ENCODE assay signal across 27 cellular contexts in the genomic region with DNA sequence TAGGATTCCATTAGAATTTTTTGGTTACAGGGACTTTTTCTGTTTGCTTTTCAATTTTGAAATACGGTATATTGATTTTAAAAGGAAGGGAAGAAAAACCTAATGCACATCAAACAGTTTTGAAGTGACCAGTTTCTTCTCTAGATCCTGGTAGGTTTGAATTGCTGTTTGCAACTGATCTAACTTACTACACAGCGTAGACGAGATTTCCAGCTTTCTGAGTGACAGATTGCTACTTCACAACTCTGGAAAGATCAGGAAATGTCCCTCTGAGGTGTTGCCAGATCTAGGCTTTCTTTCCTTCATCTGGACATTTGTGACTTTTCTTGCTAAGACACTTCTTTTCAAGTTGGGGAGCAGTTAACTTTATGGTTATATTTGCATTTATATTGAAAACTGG.
A peak's percentile ranks its signal among the peaks of the same experiment; 100 is the strongest.
DNase-seq lines count a peak whose midpoint lies in the region; ATAC-seq, FAIRE-seq and TF ChIP-seq lines count a peak whose summit lies in the region.
"Had no signal": no experiment of that assay in that cellular context is flagged by ENCODE, and none has a peak within 500 bp of the region (broad histone marks: within the 10 kb centered on the region; RNA-seq: fewer than 3 reads in every experiment).

No MANE protein-coding gene starts in this region.

- H3K4me3 ChIP-seq in right lobe of liver (no peak overlapping the region), HepG2 (replicated peaks in 1 of 3; ENCODE audit: insufficient read depth in 1 of 3, low read depth in 2 of 3, low read length in 3 of 3) (no peak overlapping the region), endothelial cell of umbilical vein (replicated peaks in 1 of 3; ENCODE audit: insufficient read depth in 1 of 3, low read depth in 1 of 3, low read length in 3 of 3) (no peak overlapping the region)
- H3K4me3 ChIP-seq: A549, BLaER1, GM12878 had no signal

- H3K9ac ChIP-seq in HepG2 (ENCODE audit: insufficient read depth, low read depth, low read length) (no peak overlapping the region), endothelial cell of umbilical vein (replicated peaks; ENCODE audit: extremely low read depth, insufficient read depth, low read length) (no peak overlapping the region)
- H3K9ac ChIP-seq: BLaER1 had no signal

- TF ChIP-seq POLR2A in right lobe of liver (IDR thresholded peaks at IDR 0.05) (no peak), HepG2 (IDR thresholded peaks at IDR 0.05; ENCODE audit: insufficient read depth in 1 of 2, low read depth in 2 of 2, low read length in 2 of 2) (no peak), endothelial cell of umbilical vein (IDR thresholded peaks at IDR 0.05; ENCODE audit: low read depth, low read length) (no peak)

- H3K27ac ChIP-seq in right lobe of liver: no peak overlapping the region
- H3K27ac ChIP-seq in HepG2 (ENCODE audit: extremely low read length, insufficient read depth, low read length): no peak overlapping the region
- H3K27ac ChIP-seq in endothelial cell of umbilical vein (ENCODE audit: insufficient read depth, low read depth, low read length): no peak overlapping the region
- H3K27ac ChIP-seq: 22Rv1, A549, BLaER1 had no signal

- no peak overlapping the region for H3K27ac Mint-ChIP-seq in activated T-helper 17 cell treated with anti-CD3 and anti-CD28 coated beads, Interleukin-2, amount 50 U/mL, for 72 hours

- POLR2A ChIA-PET in HepG2 (lab: Yijun Ruan, JAX) (no interaction called here), endothelial cell of umbilical vein (lab: Charles Lee) (interaction anchor here (1.1 kb wide), 1 partner anchor 62 kb away, joined by 3 read pairs; no protein-coding TSS in a partner anchor)

- TF ChIP-seq EP300 in HepG2 (IDR thresholded peaks at IDR 0.05; ENCODE audit: low read depth in 2 of 2, low read length in 2 of 2) (no peak), HepG2 (CRISPR knock-in tag; IDR thresholded peaks at IDR 0.05; ENCODE audit: borderline replicate concordance) (no peak)

- H3K4me1 ChIP-seq in right lobe of liver (peaks cover 0 to 30% (median 4%) of the 10 kb centered on the region in 4 donors), HepG2 (ENCODE audit: insufficient read depth, low read length) (peaks cover 18% of the 10 kb centered on the region), endothelial cell of umbilical vein (ENCODE audit: control insufficient read depth, extremely low read depth, insufficient read depth, low read length) (peaks cover 16% of the 10 kb centered on the region)
- H3K4me1 ChIP-seq: BE2C had no signal

- H4K20me1 ChIP-seq in HepG2 (ENCODE audit: insufficient read depth, low read length) (no peaks in the 10 kb centered on the region), endothelial cell of umbilical vein (replicated peaks; ENCODE audit: control insufficient read depth, extremely low read depth, insufficient read depth, low read length) (peaks cover 5% of the 10 kb centered on the region)

- H3K9me3 Mint-ChIP-seq in activated T-helper 17 cell treated with anti-CD3 and anti-CD28 coated beads, Interleukin-2, amount 50 U/mL, for 72 hours: no peaks in the 10 kb centered on the region
- H3K9me3 Mint-ChIP-seq: CD4-positive, alpha-beta memory T cell; CD4-positive, CD25-positive, alpha-beta regulatory T cell; CD8-positive, alpha-beta memory T cell had no signal

- no peak for DNase-seq in right lobe of liver
- no peak for DNase-seq in HepG2 (ENCODE audit: low spot score)
- peak; percentile 6 for DNase-seq in endothelial cell of umbilical vein (ENCODE audit: low read depth, low spot score)
- DNase-seq in left lobe of liver (ENCODE audit: low spot score): no peak
- DNase-seq in OCI-M1 (lab: John Stamatoyannopoulos, UW): no peak
- DNase-seq: BE2C; C1 segment of cervical spinal cord; CD4-positive, alpha-beta memory T cell; CD4-positive, CD25-positive, alpha-beta regulatory T cell; CD8-positive, alpha-beta memory T cell; COR-L47; DMS 273 treated with DMSO at 0.1 percent for 48 hours; DMS153; DMS53; DMS79; DND-41; EL; GDM1 had no signal

- H3K27me3 ChIP-seq in right lobe of liver: no peaks in the 10 kb centered on the region
- H3K27me3 ChIP-seq in HepG2 (ENCODE audit: control insufficient read depth in 1 of 2, insufficient read depth in 2 of 2, low read length in 2 of 2): no peaks in the 10 kb centered on the region
- H3K27me3 ChIP-seq in endothelial cell of umbilical vein (ENCODE audit: control insufficient read depth in 2 of 2, insufficient read depth in 2 of 2, low read length in 2 of 2): no peaks in the 10 kb centered on the region
- H3K27me3 ChIP-seq: BE2C, BLaER1 had no signal

- in situ Hi-C loops in HepG2 (cut with HindIII; ENCODE audit: extremely low pct_ligation_motif_present, low pct_unique_long_range_greater_than_20kb): no loop called here

- peak; percentile 41 to 62 (median 50) for ATAC-seq in right lobe of liver
- no peak for ATAC-seq in HepG2
- ATAC-seq in left lobe of liver: peak; percentile 48
- no peak for ATAC-seq in activated T-helper 17 cell treated with anti-CD3 and anti-CD28 coated beads, Interleukin-2, amount 50 U/mL, for 72 hours (replicated peaks)
- ATAC-seq in GM18861 (IDR thresholded peaks at IDR 0.05; ENCODE audit: unreplicated experiment): no peak
- ATAC-seq: A549, GM12878 had no signal

- CTCF ChIA-PET in HepG2 (lab: Yijun Ruan, JAX; ENCODE audit: low intra/inter-chr PET ratio, low total read pairs): no interaction called here
- CTCF ChIA-PET in endothelial cell of umbilical vein (lab: Charles Lee): interaction anchor here (1.2 to 1.5 kb wide), 3 partner anchors 12 to 173 kb away, joined by 4 to 7 read pairs (median 6); no protein-coding TSS in a partner anchor

- peaks cover 28% of the 10 kb centered on the region for H3K4me1 Mint-ChIP-seq in activated T-helper 17 cell treated with anti-CD3 and anti-CD28 coated beads, Interleukin-2, amount 50 U/mL, for 72 hours

- intact Hi-C loops in right lobe of liver (cut with DNase I): no loop called here
- intact Hi-C loops in HepG2 (cut with micrococcal nuclease; ENCODE audit: unreplicated experiment): no loop called here
- intact Hi-C loops in endothelial cell of umbilical vein (cut with micrococcal nuclease): no loop called here

- no peaks in the 10 kb centered on the region for H3K79me2 ChIP-seq in HepG2 (ENCODE audit: insufficient read depth, low read length)
- no peaks in the 10 kb centered on the region for H3K79me2 ChIP-seq in endothelial cell of umbilical vein (ENCODE audit: control insufficient read depth, insufficient read depth, low read length)

- H3K9me3 ChIP-seq in right lobe of liver: no peaks in the 10 kb centered on the region
- H3K9me3 ChIP-seq in HepG2 (ENCODE audit: low read length): no peaks in the 10 kb centered on the region
- no peaks in the 10 kb centered on the region for H3K9me3 ChIP-seq in endothelial cell of umbilical vein (replicated peaks; ENCODE audit: control insufficient read depth, insufficient read depth, low read length)
- H3K9me3 ChIP-seq: A549, BE2C, BLaER1 had no signal

- no peak for TF ChIP-seq RAD21 in HepG2 (CRISPR knock-in tag; IDR thresholded peaks at IDR 0.05)

- TF ChIP-seq CTCF in right lobe of liver (IDR thresholded peaks at IDR 0.05) (no peak), HepG2 (CRISPR knock-in tag; IDR thresholded peaks at IDR 0.05) (no peak), endothelial cell of umbilical vein (IDR thresholded peaks at IDR 0.05; ENCODE audit: extremely low read depth in 1 of 2, insufficient read depth in 1 of 2, low read depth in 1 of 2, low read length in 2 of 2) (no peak)

- H2AFZ ChIP-seq in HepG2 (ENCODE audit: low read length) (no peak overlapping the region), endothelial cell of umbilical vein (ENCODE audit: low read depth, low read length) (no peak overlapping the region)

- BruUV-seq in HepG2 (replicated peaks; lab: Mats Ljungman, UMichigan) (no TSS peak), endothelial cell of umbilical vein (replicated peaks; lab: Mats Ljungman, UMichigan) (no TSS peak)

- dilution Hi-C loops in endothelial cell of umbilical vein (cut with MboI; ENCODE audit: extremely low pct_ligation_motif_present, low sequenced_read_pairs): no loop called here

- H3K4me3 Mint-ChIP-seq in activated T-helper 17 cell treated with anti-CD3 and anti-CD28 coated beads, Interleukin-2, amount 50 U/mL, for 72 hours: no peak overlapping the region
- H3K4me3 Mint-ChIP-seq: CD14-positive monocyte; CD4-positive, alpha-beta memory T cell; CD4-positive, CD25-positive, alpha-beta regulatory T cell; CD8-positive, alpha-beta memory T cell had no signal

- FAIRE-seq in HepG2 (lab: Jason Lieb, UNC) (no peak), endothelial cell of umbilical vein (lab: Jason Lieb, UNC) (no peak)
- FAIRE-seq: A549, GM12878, GM12892, GM18507 had no signal

- H3K27me3 Mint-ChIP-seq in activated T-helper 17 cell treated with anti-CD3 and anti-CD28 coated beads, Interleukin-2, amount 50 U/mL, for 72 hours: no peaks in the 10 kb centered on the region
- H3K27me3 Mint-ChIP-seq: CD4-positive, alpha-beta memory T cell; CD4-positive, CD25-positive, alpha-beta regulatory T cell; CD8-positive, alpha-beta memory T cell had no signal

- WGBS in right lobe of liver (ENCODE audit: insufficient coverage, low coverage, low lambda C conversion rate, missing lambda C conversion rate): 18% methylated on average over 3 of the region's 3 CpGs
- WGBS in HepG2 (ENCODE audit: low lambda C conversion rate): 76% methylated on average over 3 of the region's 3 CpGs

- no peak overlapping the region for H3K4me2 ChIP-seq in HepG2 (ENCODE audit: low read depth, low read length)
- peak overlapping the region; percentile 74 for H3K4me2 ChIP-seq in endothelial cell of umbilical vein (ENCODE audit: insufficient read depth, low read length)
- H3K4me2 ChIP-seq: A549 had no signal

- H3K36me3 Mint-ChIP-seq in activated T-helper 17 cell treated with anti-CD3 and anti-CD28 coated beads, Interleukin-2, amount 50 U/mL, for 72 hours (ENCODE audit: low read depth): no peaks in the 10 kb centered on the region

- peaks cover 3% of the 10 kb centered on the region for H3K9me1 ChIP-seq in endothelial cell of umbilical vein (replicated peaks; ENCODE audit: control insufficient read depth, extremely low read depth, insufficient read depth, low read length)

- H3K36me3 ChIP-seq in right lobe of liver: no peaks in the 10 kb centered on the region
- H3K36me3 ChIP-seq in HepG2 (replicated peaks in 1 of 2; ENCODE audit: control insufficient read depth in 1 of 2, insufficient read depth in 2 of 2, low read length in 2 of 2): no peaks in the 10 kb centered on the region
- H3K36me3 ChIP-seq in endothelial cell of umbilical vein (ENCODE audit: control insufficient read depth in 2 of 2, extremely low read depth in 1 of 2, insufficient read depth in 2 of 2, low read length in 2 of 2): no peaks in the 10 kb centered on the region
- H3K36me3 ChIP-seq: BE2C, BLaER1 had no signal

TF ChIP-seq in HepG2, 621 proteins besides CTCF, POLR2A, EP300 and RAD21 (continues in another document):
- TF ChIP-seq DPF2 (CRISPR knock-in tag; IDR thresholded peaks at IDR 0.05; ENCODE audit: borderline replicate concordance, low read depth) (no peak), ZNF136 (CRISPR knock-in tag; IDR thresholded peaks at IDR 0.05; ENCODE audit: low read depth) (no peak), KDM1A (CRISPR knock-in tag; IDR thresholded peaks at IDR 0.05) (no peak)

TF ChIP-seq in endothelial cell of umbilical vein, 7 proteins besides CTCF, POLR2A, EP300 and RAD21 (continues in another document):
- TF ChIP-seq EZH2 (IDR thresholded peaks at IDR 0.05; ENCODE audit: borderline replicate concordance, low read depth, low read length, severe bottlenecking): no peak
- TF ChIP-seq POLR2AphosphoS5 (IDR thresholded peaks at IDR 0.05; ENCODE audit: insufficient read depth, low read depth, low read length): no peak

Comparison
In these comparisons a context has a peak if more than half of its experiments do, and no peak if none do; other contexts are left out.
1. ATAC-seq: peak in right lobe of liver (4 of 4) and left lobe of liver (single experiment); none in HepG2 (single experiment), activated T-helper 17 cell treated with anti-CD3 and anti-CD28 coated beads, Interleukin-2, amount 50 U/mL, for 72 hours (single experiment) and GM18861 (single experiment).